ENCODE assay signal across 8 cellular contexts in the genomic region with DNA sequence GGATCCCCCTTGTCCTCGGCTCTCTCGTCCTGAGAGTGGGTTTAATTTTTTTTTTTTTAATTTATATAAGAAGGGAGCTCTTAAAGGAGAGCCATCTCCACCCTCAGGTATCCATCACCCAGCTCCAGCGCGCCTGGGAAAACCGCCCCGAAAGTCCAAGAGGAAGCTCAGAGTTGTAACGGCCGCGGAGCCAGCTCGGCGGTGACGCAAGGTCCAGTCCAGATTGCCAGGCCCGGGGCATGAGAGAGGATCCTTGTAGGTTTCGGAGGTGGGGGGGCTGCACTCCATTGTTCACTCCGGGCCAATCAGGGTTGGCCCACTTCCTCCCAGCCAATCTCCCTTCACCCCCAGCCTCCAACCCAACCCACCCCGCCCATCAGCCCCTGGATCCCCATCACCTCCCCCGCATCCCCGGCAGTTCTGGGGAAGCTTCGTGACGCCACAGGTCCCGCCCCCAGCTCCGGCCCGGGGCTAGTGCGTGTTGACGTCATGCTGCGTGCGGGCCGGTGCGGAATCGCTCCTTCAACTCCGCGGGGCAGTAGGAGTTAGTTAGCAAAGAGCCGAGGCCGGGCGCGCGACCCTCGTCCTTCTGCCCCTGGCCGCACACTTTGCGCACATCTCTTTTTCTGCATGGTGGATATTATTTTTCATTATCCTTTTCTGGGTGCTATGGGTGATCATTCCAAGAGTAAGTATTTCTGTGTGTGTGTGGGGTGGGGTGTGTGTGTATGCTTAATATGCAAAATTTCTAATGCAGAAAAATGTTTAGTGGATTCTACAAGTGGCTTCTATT. TPM values are rescaled to one million over a fixed set of nuclear protein-coding genes. Genes with fewer than 3 reads are reported as not detected.
DNase-seq lines count a peak whose midpoint lies in the region; ATAC-seq and TF ChIP-seq lines count a peak whose summit lies in the region.

A gene (plus strand): TSS at position 520 of the 793 bp plus-strand sequence. CDS start 111 bp downstream, at position 631.

- H3K4me1 ChIP-seq in CD4-positive, CD25-positive, alpha-beta regulatory T cell (ENCODE audit: control insufficient read depth, insufficient read depth, low read length, poor library complexity, severe bottlenecking) = peaks cover 62% of the 10 kb centered on the region
- peaks cover 38 to 68% (median 65%) of the 10 kb centered on the region in 6 donors for H3K4me1 ChIP-seq in spleen

- H3K9me3 Mint-ChIP-seq in CD4-positive, CD25-positive, alpha-beta regulatory T cell = peaks cover 0 to 4% (median 0%) of the 10 kb centered on the region in 7 donors

- in situ Hi-C loops in astrocyte of the spinal cord (cut with HindIII; ENCODE audit: low sequenced_read_pairs) = no loop called here

- peak within 1 kb of the TSS in 1 of 3 donors; percentile 40 for H3K27ac Mint-ChIP-seq in CD4-positive, CD25-positive, alpha-beta regulatory T cell

- no peaks in the 10 kb centered on the region for H3K36me3 ChIP-seq in CD4-positive, CD25-positive, alpha-beta regulatory T cell (ENCODE audit: control insufficient read depth, insufficient read depth, low read length)
- H3K36me3 ChIP-seq in spleen = no peaks in the 10 kb centered on the region

- no peak within 1 kb of the TSS for H3K27ac ChIP-seq in CD4-positive, CD25-positive, alpha-beta regulatory T cell (ENCODE audit: insufficient read depth, low read length, poor library complexity, severe bottlenecking)
- H3K27ac ChIP-seq in spleen = peak within 1 kb of the TSS in 5 of 8 donors; percentile 44 to 82 (median 64)

- no peak for TF ChIP-seq POLR2A in spleen (IDR thresholded peaks at IDR 0.05)

- no peak for ATAC-seq in CD4-positive, CD25-positive, alpha-beta regulatory T cell (ENCODE audit: low read depth in 2 of 2)
- ATAC-seq in GM19351 (IDR thresholded peaks at IDR 0.05; ENCODE audit: unreplicated experiment) (peak; percentile 53), HG03565 (IDR thresholded peaks at IDR 0.05; ENCODE audit: unreplicated experiment) (peak; percentile 40)

- WGBS in spleen, 5 donors = 3 to 6% (median 4%) methylated on average over 29 to 40 of the region's 40 CpGs

- peaks cover 8 to 58% (median 37%) of the 10 kb centered on the region in 4 donors for H3K4me1 Mint-ChIP-seq in CD4-positive, CD25-positive, alpha-beta regulatory T cell

- H3K36me3 Mint-ChIP-seq in CD4-positive, CD25-positive, alpha-beta regulatory T cell = no peaks in the 10 kb centered on the region

- intact Hi-C loops in spleen (cut with DNase I; ENCODE audit: low total_unique reads) = no loop called here

- peaks cover 33% of the 10 kb centered on the region for H3K27me3 ChIP-seq in CD4-positive, CD25-positive, alpha-beta regulatory T cell (ENCODE audit: control insufficient read depth, insufficient read depth, low read length)
- peaks cover 20 to 96% (median 86%) of the 10 kb centered on the region in 7 donors for H3K27me3 ChIP-seq in spleen (replicated peaks in 1 of 7)

- H3K4me3 Mint-ChIP-seq in CD4-positive, CD25-positive, alpha-beta regulatory T cell = peak within 1 kb of the TSS; percentile 72 to 96 (median 82)

- TF ChIP-seq CTCF in astrocyte of the spinal cord (IDR thresholded peaks at IDR 0.05; ENCODE audit: low read depth, low read length) (no peak), spleen (IDR thresholded peaks at IDR 0.05 in 8 of 11, conservative IDR thresholded peaks at IDR 0.05 in 3 of 11) (no peak)

- H3K9me3 ChIP-seq in CD4-positive, CD25-positive, alpha-beta regulatory T cell (ENCODE audit: control insufficient read depth in 2 of 2, low read length in 2 of 2) = no peaks in the 10 kb centered on the region
- H3K9me3 ChIP-seq in spleen = peaks cover 0 to 3% (median 0%) of the 10 kb centered on the region in 8 donors

- peak within 1 kb of the TSS; percentile 71 for H3K4me3 ChIP-seq in CD4-positive, CD25-positive, alpha-beta regulatory T cell (ENCODE audit: low read depth, low read length)
- H3K4me3 ChIP-seq in astrocyte of the spinal cord (ENCODE audit: low read depth, low read length) = peak within 1 kb of the TSS; percentile 12
- peak within 1 kb of the TSS in 7 of 8 donors; percentile 17 to 67 (median 32) for H3K4me3 ChIP-seq in spleen

- DNase-seq in CD4-positive, CD25-positive, alpha-beta regulatory T cell = peak; percentile 16 to 82 (median 35)
- DNase-seq in SIG-M5 treated with dmso at 0.1 percent for 504 hours (lab: John Stamatoyannopoulos, UW; ENCODE audit: unreplicated experiment) = peak; percentile 94
- peak; percentile 38 for DNase-seq in astrocyte of the spinal cord (ENCODE audit: low read depth, low spot score)
- DNase-seq in inferior parietal cortex (ENCODE audit: extremely low spot score) = peak; percentile 57
- DNase-seq in spleen = peak; percentile 91
- no peak for DNase-seq in NCI-H1694 treated with DMSO at 0.1 percent for 48 hours (lab: John Stamatoyannopoulos, UW)

- peaks cover 90% of the 10 kb centered on the region for H3K27me3 Mint-ChIP-seq in CD4-positive, CD25-positive, alpha-beta regulatory T cell

RNA-seq across cellular contexts. Expression of the gene that starts here (rescaled TPM):
- total RNA-seq in CD4-positive, CD25-positive, alpha-beta regulatory T cell = 1.4 TPM
- polyA plus RNA-seq in CD4-positive, CD25-positive, alpha-beta regulatory T cell = not detected
- total RNA-seq in spleen = 1 to 10 TPM in 1 of 7 donors, under 1 TPM in 6; 0.32 to 1.1 (median 0.52) TPM
- polyA plus RNA-seq in spleen = under 1 TPM; 0.20 to 0.29 (median 0.22) TPM

Comparison
In these comparisons a context has a peak if more than half of its experiments do, and no peak if none do; other contexts are left out.
1. ATAC-seq: peak in GM19351 (single experiment) and HG03565 (single experiment); none in CD4-positive, CD25-positive, alpha-beta regulatory T cell (0 of 2).
2. H3K4me3 ChIP-seq: peak in every context shown above with its lines; median percentile 71 in CD4-positive, CD25-positive, alpha-beta regulatory T cell; 32 in spleen; 12 in astrocyte of the spinal cord.